In the genomic region with DNA sequence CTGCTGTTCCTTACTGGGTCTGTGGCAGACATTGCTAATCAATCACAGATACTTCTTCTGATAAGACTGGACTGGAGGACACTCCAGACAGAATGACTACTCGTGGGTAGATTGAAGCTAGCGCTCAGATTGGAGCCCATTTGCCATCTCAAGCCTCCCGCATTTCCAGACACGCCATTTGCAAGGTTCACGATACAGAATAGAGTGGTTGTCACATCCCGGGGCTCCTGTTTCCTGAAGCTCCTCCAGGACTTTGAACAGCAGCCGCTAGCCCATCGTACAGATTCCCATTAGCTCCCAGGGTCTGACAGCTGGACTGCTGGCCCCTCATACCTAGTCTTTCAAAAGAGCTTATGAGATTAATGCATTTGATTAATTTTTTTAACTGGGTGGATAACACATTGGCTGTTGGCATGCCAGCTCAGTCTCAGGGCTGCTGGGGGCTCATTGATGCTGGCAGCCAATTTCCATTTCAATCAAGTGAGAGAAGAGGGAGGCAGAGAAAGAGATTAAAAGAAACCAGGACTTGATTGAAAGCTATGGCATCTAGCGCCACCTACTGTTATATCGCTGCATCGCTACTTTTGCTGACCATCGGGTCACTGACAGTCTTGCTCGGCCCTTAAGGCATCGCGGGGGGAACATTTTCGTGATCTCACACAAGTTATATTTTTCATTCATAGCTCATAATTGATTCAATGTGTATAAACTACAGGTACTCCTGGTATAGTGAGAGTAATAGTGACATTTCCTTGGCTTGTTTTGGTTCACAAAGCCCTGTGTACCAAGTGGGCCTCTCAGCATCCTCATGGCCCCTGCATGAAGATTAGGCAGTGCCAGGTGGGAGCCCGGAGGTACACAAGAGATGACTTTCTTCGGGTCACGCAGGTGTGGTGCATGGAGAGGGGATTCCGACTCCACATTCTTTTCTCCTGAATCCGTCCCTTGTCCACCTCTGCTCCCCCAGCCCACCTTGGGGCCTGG, we compare ENCODE assay signal across 9 cellular contexts.
A peak's percentile ranks its signal among the peaks of the same experiment; 100 is the strongest.
DNase-seq lines count a peak whose midpoint lies in the region; ATAC-seq and TF ChIP-seq lines count a peak whose summit lies in the region.
"Had no signal": no experiment of that assay in that cellular context is flagged by ENCODE, and none has a peak within 500 bp of the region (broad histone marks: within the 10 kb centered on the region; RNA-seq: fewer than 3 reads in every experiment).

No MANE protein-coding gene starts in this region.

- H3K4me1 ChIP-seq in Caco-2 (peaks cover 9% of the 10 kb centered on the region; the same call in 1 of the 2 replicates), HCT116 (ENCODE audit: control insufficient read depth in 1 of 2, insufficient read depth in 2 of 2, low read length in 2 of 2) (no peaks in the 10 kb centered on the region), heart left ventricle (peaks cover 0 to 6% (median 0%) of the 10 kb centered on the region in 12 donors), psoas muscle (peaks cover 4% of the 10 kb centered on the region)

- H3K27ac ChIP-seq in HCT116 (ENCODE audit: low read depth, low read length) (no peak overlapping the region), heart left ventricle (no peak overlapping the region), psoas muscle (no peak overlapping the region)

- no peak overlapping the region for H3K4me3 Mint-ChIP-seq in Caco-2 (ENCODE audit: unreplicated experiment)
- H3K4me3 Mint-ChIP-seq in activated T-cell treated with anti-CD3 and anti-CD28 coated beads, Interleukin-2, amount 50 U/mL, for 72 hours: no peak overlapping the region
- H3K4me3 Mint-ChIP-seq: activated B cell treated with CpG ODN at 0.5 μM for 24 hours had no signal

- WGBS in heart left ventricle, 4 donors: 31 to 39% (median 33%) methylated on average over 20 to 21 of the region's 21 CpGs
- WGBS in psoas muscle, 3 donors: 33 to 38% (median 33%) methylated on average over 21 of the region's 21 CpGs

- CTCF ChIA-PET in Caco-2 (lab: Charles Lee) (interaction anchor here (0.7 kb wide), 1 partner anchor 85 kb away, joined by 3 read pairs; no protein-coding TSS in a partner anchor), HCT116 (lab: Charles Lee) (interaction anchor here (0.8 to 2.0 kb wide), 8 partner anchors 12 to 434 kb away, joined by 3 to 12 read pairs (median 4); no protein-coding TSS in a partner anchor)

- no peaks in the 10 kb centered on the region for H3K36me3 Mint-ChIP-seq in Caco-2 (ENCODE audit: insufficient read depth, unreplicated experiment)
- H3K36me3 Mint-ChIP-seq in activated T-cell treated with anti-CD3 and anti-CD28 coated beads, Interleukin-2, amount 50 U/mL, for 72 hours (ENCODE audit: insufficient read depth in 2 of 2): no peaks in the 10 kb centered on the region

- DNase-seq in Caco-2 (peak; percentile 63 to 69), HCT116 (ENCODE audit: low read depth, low spot score) (peak; percentile 56), NCI-H510A (lab: John Stamatoyannopoulos, UW) (peak; percentile 27), heart left ventricle (peak in 4 of 5 donors; percentile 53 to 67 (median 58)), psoas muscle (peak; percentile 47 to 56)
- DNase-seq in activated T-cell treated with anti-CD3 and anti-CD28 coated beads, Interleukin-2, amount 50 U/mL, for 72 hours: peak; percentile 42 to 44
- DNase-seq: activated B cell treated with CpG ODN at 0.5 μM for 24 hours had no signal

- no peaks in the 10 kb centered on the region for H4K20me1 ChIP-seq in HCT116 (ENCODE audit: insufficient read depth)

- H3K4me3 ChIP-seq in Caco-2 (ENCODE audit: low read depth, low read length): no peak overlapping the region
- no peak overlapping the region for H3K4me3 ChIP-seq in HCT116 (replicated peaks in 1 of 2; ENCODE audit: low read depth in 1 of 2, low read length in 2 of 2)
- H3K4me3 ChIP-seq in heart left ventricle: no peak overlapping the region
- no peak overlapping the region for H3K4me3 ChIP-seq in psoas muscle

- H3K36me3 ChIP-seq in Caco-2 (ENCODE audit: control insufficient read depth, insufficient read depth, low read length) (no peaks in the 10 kb centered on the region), HCT116 (ENCODE audit: control insufficient read depth in 1 of 2, insufficient read depth in 2 of 2, low read length in 2 of 2) (no peaks in the 10 kb centered on the region), heart left ventricle (no peaks in the 10 kb centered on the region), psoas muscle (ENCODE audit: insufficient read depth in 1 of 2, low read depth in 1 of 2) (no peaks in the 10 kb centered on the region)

- TF ChIP-seq POLR2A in HCT116 (IDR thresholded peaks at IDR 0.05; ENCODE audit: borderline replicate concordance, extremely low read depth, insufficient read depth, insufficient read length) (no peak), heart left ventricle (IDR thresholded peaks at IDR 0.05) (no peak)

- H3K27me3 ChIP-seq in Caco-2 (replicated peaks; ENCODE audit: control insufficient read depth, insufficient read depth, low read length) (no peaks in the 10 kb centered on the region), HCT116 (ENCODE audit: insufficient read depth, low read length) (peaks cover 35% of the 10 kb centered on the region; the same call in 1 of the 2 replicates), heart left ventricle (no peaks in the 10 kb centered on the region), psoas muscle (ENCODE audit: insufficient read depth in 3 of 3, low read length in 2 of 3) (no peaks in the 10 kb centered on the region)

- no peak overlapping the region for H3K27ac Mint-ChIP-seq in Caco-2 (ENCODE audit: unreplicated experiment)
- no peak overlapping the region for H3K27ac Mint-ChIP-seq in activated T-cell treated with anti-CD3 and anti-CD28 coated beads, Interleukin-2, amount 50 U/mL, for 72 hours
- H3K27ac Mint-ChIP-seq: activated B cell treated with CpG ODN at 0.5 μM for 24 hours had no signal

- no peak overlapping the region for H3K4me2 ChIP-seq in HCT116 (ENCODE audit: low read length)

- no peaks in the 10 kb centered on the region for H3K9me3 Mint-ChIP-seq in Caco-2 (ENCODE audit: unreplicated experiment)
- no peaks in the 10 kb centered on the region for H3K9me3 Mint-ChIP-seq in activated T-cell treated with anti-CD3 and anti-CD28 coated beads, Interleukin-2, amount 50 U/mL, for 72 hours
- H3K9me3 Mint-ChIP-seq: activated B cell treated with CpG ODN at 0.5 μM for 24 hours had no signal

- H2AFZ ChIP-seq in HCT116 (ENCODE audit: low read depth, low read length, poor library complexity, severe bottlenecking): no peak overlapping the region

- ATAC-seq in HCT116 (peak; percentile 86), heart left ventricle (peak in 3 of 4 donors; percentile 42 to 73 (median 58)), psoas muscle (peak; percentile 61 to 83 (median 72)), HG02938 (IDR thresholded peaks at IDR 0.05; ENCODE audit: unreplicated experiment) (no peak), GM21528 (IDR thresholded peaks at IDR 0.05; ENCODE audit: low FRiP score, unreplicated experiment) (no peak)
- ATAC-seq in activated T-cell treated with anti-CD3 and anti-CD28 coated beads, Interleukin-2, amount 50 U/mL, for 72 hours (replicated peaks in 1 of 2): no peak

- BruUV-seq in Caco-2 (replicated peaks; lab: Mats Ljungman, UMichigan) (no TSS peak), HCT116 (replicated peaks; lab: Mats Ljungman, UMichigan) (no TSS peak)

- RAD21 ChIA-PET in HCT116 (lab: Charles Lee; ENCODE audit: low non-redundant PET in 1 of 2, low total read pairs in 2 of 2, uncharacterized antibody in 2 of 2, unreplicated experiment in 2 of 2): interaction anchor here in 1 of 2 experiments (0.6 kb wide), 1 partner anchor 13 kb away, joined by 3 read pairs; no protein-coding TSS in a partner anchor

- intact Hi-C loops in Caco-2 (cut with micrococcal nuclease; ENCODE audit: unreplicated experiment): loop anchor here (1.0 to 5.0 kb wide), 3 partner anchors 84 to 298 kb away; no protein-coding TSS in a partner anchor
- intact Hi-C loops in HCT116 (cut with micrococcal nuclease): loop anchor here (1.0 to 2.0 kb wide), 5 partner anchors 298 to 1008 kb away; no protein-coding TSS in a partner anchor
- intact Hi-C loops in heart left ventricle (cut with DNase I): loop anchor here (1.0 to 10.0 kb wide), 16 partner anchors 84 to 1011 kb away; partner anchors contain the start of gene SRRM4 (in 4 of the 10)
- intact Hi-C loops in psoas muscle (cut with DNase I): loop anchor here (1.0 to 10.0 kb wide), 4 partner anchors 208 to 438 kb away; no protein-coding TSS in a partner anchor

- no peaks in the 10 kb centered on the region for H3K79me2 ChIP-seq in HCT116 (ENCODE audit: insufficient read depth, low read length)

- TF ChIP-seq CTCF in Caco-2 (IDR thresholded peaks at IDR 0.05; ENCODE audit: insufficient read depth in 1 of 2, low read depth in 1 of 2, low read length in 1 of 2, severe bottlenecking in 1 of 2, unreplicated experiment in 1 of 2): peak; percentile 72 to 79
- peak; percentile 74 to 90 (median 83) for TF ChIP-seq CTCF in HCT116 (IDR thresholded peaks at IDR 0.05 in 2 of 3, conservative IDR thresholded peaks at IDR 0.05 in 1 of 3; ENCODE audit: borderline replicate concordance in 1 of 3, insufficient read depth in 1 of 3, low read depth in 2 of 3, low read length in 2 of 3)
- TF ChIP-seq CTCF in heart left ventricle (IDR thresholded peaks at IDR 0.05): peak; percentile 82 to 93 (median 90)
- TF ChIP-seq CTCF in psoas muscle (IDR thresholded peaks at IDR 0.05): peak; percentile 90

- no peak overlapping the region for H3K9ac ChIP-seq in HCT116 (ENCODE audit: low read length)

- H3K4me1 Mint-ChIP-seq in Caco-2 (ENCODE audit: low read depth, unreplicated experiment): peaks cover 16% of the 10 kb centered on the region
- no peaks in the 10 kb centered on the region for H3K4me1 Mint-ChIP-seq in activated T-cell treated with anti-CD3 and anti-CD28 coated beads, Interleukin-2, amount 50 U/mL, for 72 hours (ENCODE audit: low read depth)
- H3K4me1 Mint-ChIP-seq: activated B cell treated with CpG ODN at 0.5 μM for 24 hours had no signal

- POLR2A ChIA-PET in Caco-2 (lab: Charles Lee) (no interaction called here), HCT116 (lab: Charles Lee) (no interaction called here)

- H3K9me2 ChIP-seq in HCT116 (ENCODE audit: insufficient read depth): no peaks in the 10 kb centered on the region

- no peaks in the 10 kb centered on the region for H3K9me3 ChIP-seq in Caco-2
- no peaks in the 10 kb centered on the region for H3K9me3 ChIP-seq in HCT116 (ENCODE audit: control insufficient read depth in 1 of 2, insufficient read depth in 1 of 2, low read depth in 1 of 2, low read length in 2 of 2)
- no peaks in the 10 kb centered on the region for H3K9me3 ChIP-seq in heart left ventricle
- H3K9me3 ChIP-seq in psoas muscle: no peaks in the 10 kb centered on the region

- H3K27me3 Mint-ChIP-seq in Caco-2 (ENCODE audit: insufficient read depth, unreplicated experiment): no peaks in the 10 kb centered on the region
- H3K27me3 Mint-ChIP-seq in activated T-cell treated with anti-CD3 and anti-CD28 coated beads, Interleukin-2, amount 50 U/mL, for 72 hours (ENCODE audit: low read depth): peaks cover 11% of the 10 kb centered on the region

- peak; percentile 89 for TF ChIP-seq RAD21 in HCT116 (IDR thresholded peaks at IDR 0.05; ENCODE audit: low read depth)

TF ChIP-seq in HCT116, 20 proteins besides CTCF, POLR2A, EP300 and RAD21 (continues in another document):
- TF ChIP-seq SP1 (IDR thresholded peaks at IDR 0.05; ENCODE audit: low read depth) (no peak), ZFX (IDR thresholded peaks at IDR 0.05) (no peak), ELF1 (IDR thresholded peaks at IDR 0.05; ENCODE audit: borderline replicate concordance, low read depth) (no peak)

Comparison
In these comparisons a context has a peak if more than half of its experiments do, and no peak if none do; other contexts are left out.
1. ATAC-seq: peak in HCT116 (single experiment), heart left ventricle (3 of 4) and psoas muscle (4 of 4); none in activated T-cell treated with anti-CD3 and anti-CD28 coated beads, Interleukin-2, amount 50 U/mL, for 72 hours (0 of 2), HG02938 (single experiment) and GM21528 (single experiment).
2. Peak in every context shown above with its lines, with median percentiles within 50 percentile points of each other: DNase-seq and CTCF ChIP-seq.